In genomic region chr2:240873805-240874714, GRCh38 we compare ENCODE assay signal across 18 cellular contexts. TPM values are rescaled to one million over a fixed set of nuclear protein-coding genes. Genes with fewer than 3 reads are reported as not detected.
DNase-seq lines count a peak whose midpoint lies in the region; ATAC-seq, FAIRE-seq and TF ChIP-seq lines count a peak whose summit lies in the region.
"Had no signal": no experiment of that assay in that cellular context is flagged by ENCODE, and none has a peak within 500 bp of the region (broad histone marks: within the 10 kb centered on the region; RNA-seq: fewer than 3 reads in every experiment).

No MANE protein-coding gene starts in this region.

- H3K4me1 Mint-ChIP-seq in activated CD4-positive, alpha-beta T cell treated with anti-CD3 and anti-CD28 coated beads, Interleukin-2, amount 10 ng/mL, durations not matched to agents 7 days and 5 days = no peaks in the 10 kb centered on the region
- H3K4me1 Mint-ChIP-seq in activated T-cell treated with anti-CD3 and anti-CD28 coated beads, Interleukin-2, amount 50 U/mL, for 72 hours (ENCODE audit: low read depth) = no peaks in the 10 kb centered on the region

- H3K4me3 ChIP-seq in coronary artery = no peak overlapping the region
- H3K4me3 ChIP-seq: smooth muscle cell had no signal

- no peak for TF ChIP-seq POLR2A in GM12892 (IDR thresholded peaks at IDR 0.05; ENCODE audit: low read depth, low read length)

- H3K36me3 Mint-ChIP-seq in activated CD4-positive, alpha-beta T cell treated with anti-CD3 and anti-CD28 coated beads, Interleukin-2, amount 10 ng/mL, durations not matched to agents 7 days and 5 days (ENCODE audit: low read depth) = no peaks in the 10 kb centered on the region
- no peaks in the 10 kb centered on the region for H3K36me3 Mint-ChIP-seq in activated T-cell treated with anti-CD3 and anti-CD28 coated beads, Interleukin-2, amount 50 U/mL, for 72 hours (ENCODE audit: insufficient read depth in 2 of 2)

- no peak overlapping the region for H3K4me3 Mint-ChIP-seq in activated CD4-positive, alpha-beta T cell treated with anti-CD3 and anti-CD28 coated beads, Interleukin-2, amount 10 ng/mL, durations not matched to agents 7 days and 5 days
- H3K4me3 Mint-ChIP-seq in activated T-cell treated with anti-CD3 and anti-CD28 coated beads, Interleukin-2, amount 50 U/mL, for 72 hours = no peak overlapping the region

- no peak for TF ChIP-seq CTCF in coronary artery (IDR thresholded peaks at IDR 0.05)

- DNase-seq in AG08395 (ENCODE audit: low spot score) (peak; percentile 37), GM12892 (ENCODE audit: insufficient read length) (peak; percentile 18), astrocyte of the hippocampus (ENCODE audit: low read depth, low spot score) (peak; percentile 23), mucosa of gallbladder (ENCODE audit: low spot score) (peak; percentile 60), coronary artery (ENCODE audit: low spot score) (no peak)
- DNase-seq in activated CD4-positive, alpha-beta T cell treated with anti-CD3 and anti-CD28 coated beads, Interleukin-2, amount 10 ng/mL, durations not matched to agents 7 days and 5 days = no peak
- DNase-seq in activated T-cell treated with anti-CD3 and anti-CD28 coated beads, Interleukin-2, amount 50 U/mL, for 72 hours = no peak
- DNase-seq: activated CD8-positive, alpha-beta memory T cell treated with anti-CD3 and anti-CD28 coated beads for 24 hours; activated gamma-delta T cell; AML-193; DMS79 treated with DMSO at 0.1 percent for 48 hours; mammary epithelial cell; NK-92 treated with Interleukin-12 subunit alpha and Interleukin-12 subunit beta, amount 100 ng/mL, for 24 hours; SIG-M5 had no signal

- no peak for FAIRE-seq in GM12892 (lab: Jason Lieb, UNC)
- FAIRE-seq: TTC549 had no signal

- H3K27ac ChIP-seq in coronary artery = no peak overlapping the region

- H3K27ac Mint-ChIP-seq in activated CD4-positive, alpha-beta T cell treated with anti-CD3 and anti-CD28 coated beads, Interleukin-2, amount 10 ng/mL, durations not matched to agents 7 days and 5 days = no peak overlapping the region
- no peak overlapping the region for H3K27ac Mint-ChIP-seq in activated T-cell treated with anti-CD3 and anti-CD28 coated beads, Interleukin-2, amount 50 U/mL, for 72 hours

- ATAC-seq in GM18520 (IDR thresholded peaks at IDR 0.05; ENCODE audit: unreplicated experiment) = no peak
- ATAC-seq in activated T-cell treated with anti-CD3 and anti-CD28 coated beads, Interleukin-2, amount 50 U/mL, for 72 hours (replicated peaks in 1 of 2) = no peak

- H3K27me3 Mint-ChIP-seq in activated CD4-positive, alpha-beta T cell treated with anti-CD3 and anti-CD28 coated beads, Interleukin-2, amount 10 ng/mL, durations not matched to agents 7 days and 5 days = no peaks in the 10 kb centered on the region
- no peaks in the 10 kb centered on the region for H3K27me3 Mint-ChIP-seq in activated T-cell treated with anti-CD3 and anti-CD28 coated beads, Interleukin-2, amount 50 U/mL, for 72 hours (ENCODE audit: low read depth)

- POLR2A ChIA-PET in activated CD4-positive, alpha-beta T cell treated with anti-CD3 and anti-CD28 coated beads, Interleukin-2, amount 10 ng/mL, durations not matched to agents 7 days and 5 days (lab: Charles Lee) = no interaction called here

- CTCF ChIA-PET in activated CD4-positive, alpha-beta T cell treated with anti-CD3 and anti-CD28 coated beads, Interleukin-2, amount 10 ng/mL, durations not matched to agents 7 days and 5 days (lab: Charles Lee) = interaction anchor here (1.1 kb wide), 1 partner anchor 8 kb away, joined by 3 read pairs; no protein-coding TSS in a partner anchor

- no peaks in the 10 kb centered on the region for H3K9me3 Mint-ChIP-seq in activated CD4-positive, alpha-beta T cell treated with anti-CD3 and anti-CD28 coated beads, Interleukin-2, amount 10 ng/mL, durations not matched to agents 7 days and 5 days
- H3K9me3 Mint-ChIP-seq in activated T-cell treated with anti-CD3 and anti-CD28 coated beads, Interleukin-2, amount 50 U/mL, for 72 hours = no peaks in the 10 kb centered on the region

RNA-seq across cellular contexts. Expression of gene AGXT, which starts 5.4 kb away (rescaled TPM):
- polyA plus RNA-seq in GM12892 (2012; ENCODE audit: missing spikeins) = not detected
- total RNA-seq in mucosa of gallbladder = 1.6 TPM
- not detected for total RNA-seq in activated CD4-positive, alpha-beta T cell treated with anti-CD3 and anti-CD28 coated beads, Interleukin-2, amount 10 ng/mL, durations not matched to agents 7 days and 5 days
- not detected for total RNA-seq in activated T-cell treated with anti-CD3 and anti-CD28 coated beads, Interleukin-2, amount 50 U/mL, for 72 hours
- total RNA-seq: mammary epithelial cell, MCF 10A, smooth muscle cell had no signal
- polyA plus RNA-seq: mammary epithelial cell, smooth muscle cell had no signal

RNA-seq across cellular contexts. Expression of gene MAB21L4, which starts 21.9 kb away (rescaled TPM):
- polyA plus RNA-seq in GM12892 (2012; ENCODE audit: missing spikeins) = not detected
- total RNA-seq in mucosa of gallbladder = 2.8 TPM
- total RNA-seq in activated CD4-positive, alpha-beta T cell treated with anti-CD3 and anti-CD28 coated beads, Interleukin-2, amount 10 ng/mL, durations not matched to agents 7 days and 5 days = not detected
- not detected for total RNA-seq in activated T-cell treated with anti-CD3 and anti-CD28 coated beads, Interleukin-2, amount 50 U/mL, for 72 hours
- total RNA-seq: MCF 10A had no signal

RNA-seq across cellular contexts. Expression of gene CROCC2, which starts 32.1 kb away (rescaled TPM):
- not detected for polyA plus RNA-seq in GM12892 (2012; ENCODE audit: missing spikeins)
- total RNA-seq in mucosa of gallbladder = 0.09 TPM
- total RNA-seq in activated CD4-positive, alpha-beta T cell treated with anti-CD3 and anti-CD28 coated beads, Interleukin-2, amount 10 ng/mL, durations not matched to agents 7 days and 5 days = not detected
- total RNA-seq in activated T-cell treated with anti-CD3 and anti-CD28 coated beads, Interleukin-2, amount 50 U/mL, for 72 hours = not detected
- total RNA-seq: mammary epithelial cell, MCF 10A, smooth muscle cell had no signal
- polyA plus RNA-seq: mammary epithelial cell, smooth muscle cell had no signal

RNA-seq across cellular contexts. Expression of gene KIF1A, which starts 54.0 kb away (rescaled TPM):
- 0.08 TPM for polyA plus RNA-seq in GM12892 (2012; ENCODE audit: missing spikeins)
- total RNA-seq in mucosa of gallbladder = 1.6 TPM
- total RNA-seq in activated CD4-positive, alpha-beta T cell treated with anti-CD3 and anti-CD28 coated beads, Interleukin-2, amount 10 ng/mL, durations not matched to agents 7 days and 5 days = under 1 TPM; 0.37 to 0.40 TPM
- 10 to 100 TPM; 28.8 to 30.1 TPM for total RNA-seq in activated T-cell treated with anti-CD3 and anti-CD28 coated beads, Interleukin-2, amount 50 U/mL, for 72 hours
- total RNA-seq: MCF 10A had no signal
- polyA plus RNA-seq: mammary epithelial cell had no signal

Comparison
In these comparisons a context has a peak if more than half of its experiments do, and no peak if none do; other contexts are left out.
1. DNase-seq: peak in AG08395 (single experiment), GM12892 (single experiment), astrocyte of the hippocampus (single experiment) and mucosa of gallbladder (single experiment); none in activated CD4-positive, alpha-beta T cell treated with anti-CD3 and anti-CD28 coated beads, Interleukin-2, amount 10 ng/mL, durations not matched to agents 7 days and 5 days (single experiment), coronary artery (single experiment) and activated T-cell treated with anti-CD3 and anti-CD28 coated beads, Interleukin-2, amount 50 U/mL, for 72 hours (0 of 2).